Comparison of ENCODE assay signal across 1 cellular context in the genomic region with DNA sequence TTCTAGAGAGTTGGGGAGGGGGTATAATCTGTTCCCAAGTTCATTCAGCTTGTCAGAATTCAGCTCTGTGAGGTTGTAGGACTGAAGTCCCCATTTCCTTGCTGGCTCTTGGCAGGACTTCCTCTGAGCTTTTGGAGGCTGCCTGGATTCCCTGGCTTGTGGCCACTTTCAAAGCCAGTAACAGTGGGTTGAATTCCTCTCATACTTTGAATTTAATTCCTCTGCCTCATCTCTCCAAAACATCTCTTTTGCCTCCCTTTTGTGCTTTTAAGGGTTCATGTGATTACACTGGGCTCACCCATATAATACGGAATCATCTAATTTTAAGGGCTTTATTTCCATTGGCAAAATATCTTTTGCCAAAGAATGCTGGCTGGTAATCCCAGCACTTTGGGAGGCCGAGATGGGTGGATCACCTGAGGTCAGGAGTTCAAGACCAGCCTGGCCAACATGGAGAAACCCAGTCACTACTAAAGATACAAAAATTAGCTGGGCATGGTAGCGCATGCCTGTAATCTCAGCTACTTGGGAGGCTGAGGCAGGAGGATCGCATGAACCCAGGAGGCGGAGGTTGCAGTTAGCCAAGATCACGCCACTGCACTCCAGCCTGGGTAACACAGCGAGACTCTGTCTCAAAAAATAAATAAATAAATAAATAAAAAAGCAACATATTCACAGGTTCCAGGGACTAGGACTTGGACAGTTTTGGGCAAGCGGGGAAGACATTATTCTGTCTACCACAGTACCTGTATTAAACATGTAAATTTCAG.
A peak's percentile ranks its signal among the peaks of the same experiment; 100 is the strongest.
TF ChIP-seq lines count a peak whose summit lies in the region.

No MANE protein-coding gene starts in this region.

TF ChIP-seq in GM12878, 131 proteins besides CTCF, POLR2A, EP300 and RAD21:
- peak; percentile 17; the same call in 1 of the 2 replicates for TF ChIP-seq HCFC1 (IDR thresholded peaks at IDR 0.05; ENCODE audit: low read length)
- TF ChIP-seq, protein P1, sequence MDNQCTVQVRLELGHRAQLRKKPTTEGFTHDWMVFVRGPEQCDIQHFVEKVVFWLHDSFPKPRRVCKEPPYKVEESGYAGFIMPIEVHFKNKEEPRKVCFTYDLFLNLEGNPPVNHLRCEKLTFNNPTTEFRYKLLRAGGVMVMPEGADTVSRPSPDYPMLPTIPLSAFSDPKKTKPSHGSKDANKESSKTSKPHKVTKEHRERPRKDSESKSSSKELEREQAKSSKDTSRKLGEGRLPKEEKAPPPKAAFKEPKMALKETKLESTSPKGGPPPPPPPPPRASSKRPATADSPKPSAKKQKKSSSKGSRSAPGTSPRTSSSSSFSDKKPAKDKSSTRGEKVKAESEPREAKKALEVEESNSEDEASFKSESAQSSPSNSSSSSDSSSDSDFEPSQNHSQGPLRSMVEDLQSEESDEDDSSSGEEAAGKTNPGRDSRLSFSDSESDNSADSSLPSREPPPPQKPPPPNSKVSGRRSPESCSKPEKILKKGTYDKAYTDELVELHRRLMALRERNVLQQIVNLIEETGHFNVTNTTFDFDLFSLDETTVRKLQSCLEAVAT (IDR thresholded peaks at IDR 0.05), result peak; percentile 63
